16 cellular contexts compared by ENCODE assay signal in the genomic region with DNA sequence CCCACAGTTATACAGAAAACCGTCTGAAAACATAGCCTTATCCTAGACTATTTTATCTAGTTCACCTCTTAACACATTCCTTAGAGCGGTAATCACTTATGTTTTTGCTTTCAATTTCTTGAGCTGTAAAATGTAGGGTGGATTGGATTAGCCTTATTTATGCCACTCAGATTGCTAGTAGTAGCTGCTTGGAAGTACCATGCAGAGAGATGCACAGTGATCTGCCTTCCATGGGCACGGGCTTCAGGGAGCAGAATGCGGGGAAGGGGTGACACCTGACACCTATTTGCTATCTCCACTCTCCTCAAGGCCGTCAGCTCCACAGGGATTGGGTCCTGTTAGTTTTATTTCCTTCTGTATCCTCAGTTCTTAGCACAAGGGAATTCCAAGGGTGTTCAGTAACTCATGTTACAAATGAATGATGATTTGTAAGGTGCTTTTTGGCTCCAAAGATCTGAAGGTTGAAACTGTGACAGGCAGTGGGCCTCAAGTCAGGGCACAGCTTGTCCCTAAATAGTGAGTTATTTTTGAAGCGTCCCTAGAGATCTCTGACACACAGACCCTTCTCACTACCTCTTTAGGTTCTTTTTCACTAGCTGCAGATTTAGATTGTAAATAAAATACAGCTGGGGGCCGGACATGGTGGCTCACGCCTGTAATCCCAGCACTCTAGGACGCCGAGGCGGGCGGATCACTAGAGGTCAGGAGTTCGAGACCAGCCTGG.
DNase-seq lines count a peak whose midpoint lies in the region; ATAC-seq and TF ChIP-seq lines count a peak whose summit lies in the region.
"Had no signal": no experiment of that assay in that cellular context is flagged by ENCODE, and none has a peak within 500 bp of the region (broad histone marks: within the 10 kb centered on the region; RNA-seq: fewer than 3 reads in every experiment).

No MANE protein-coding gene starts in this region.

- no peak for TF ChIP-seq CTCF in fibroblast of lung (conservative IDR thresholded peaks at IDR 0.05 in 1 of 2, IDR thresholded peaks at IDR 0.05 in 1 of 2; ENCODE audit: low read depth in 1 of 2, low read length in 2 of 2)

- H3K27ac ChIP-seq in fibroblast of lung (ENCODE audit: insufficient read depth, low read length): no peak overlapping the region
- H3K27ac ChIP-seq in Karpas-422 (ENCODE audit: low read length): no peak overlapping the region
- H3K27ac ChIP-seq: hepatocyte had no signal

- H3K27me3 ChIP-seq in fibroblast of lung (ENCODE audit: control insufficient read depth, insufficient read depth, low read length) (peaks cover 6% of the 10 kb centered on the region), Karpas-422 (ENCODE audit: low read length) (no peaks in the 10 kb centered on the region)

- H4K20me1 ChIP-seq in fibroblast of lung (ENCODE audit: control insufficient read depth, extremely low read depth, insufficient read depth, low read length) (no peaks in the 10 kb centered on the region), Karpas-422 (ENCODE audit: insufficient read depth, low read depth, low read length) (no peaks in the 10 kb centered on the region)

- H3K79me2 ChIP-seq in fibroblast of lung (ENCODE audit: control insufficient read depth, insufficient read depth, low read length) (no peaks in the 10 kb centered on the region), Karpas-422 (ENCODE audit: low read length) (no peaks in the 10 kb centered on the region)
- H3K79me2 ChIP-seq: hepatocyte had no signal

- H3K4me2 ChIP-seq in fibroblast of lung (ENCODE audit: extremely low read depth, insufficient read depth, low read length): peak overlapping the region; percentile 11
- no peak overlapping the region for H3K4me2 ChIP-seq in Karpas-422 (ENCODE audit: low read depth, low read length, poor library complexity, severe bottlenecking)
- H3K4me2 ChIP-seq: hepatocyte had no signal

- H3K4me3 ChIP-seq in fibroblast of lung (replicated peaks in 1 of 4; ENCODE audit: control extremely low read depth in 1 of 4, insufficient read depth in 1 of 4, low read depth in 3 of 4, low read length in 4 of 4): no peak overlapping the region
- no peak overlapping the region for H3K4me3 ChIP-seq in Karpas-422 (ENCODE audit: low read length)
- H3K4me3 ChIP-seq: hepatocyte had no signal

- no peaks in the 10 kb centered on the region for H3K36me3 ChIP-seq in fibroblast of lung (ENCODE audit: control insufficient read depth, insufficient read depth, low read length)
- H3K36me3 ChIP-seq in Karpas-422 (ENCODE audit: insufficient read depth, low read length): no peaks in the 10 kb centered on the region

- H3K9me2 ChIP-seq in Karpas-422 (replicated peaks; ENCODE audit: insufficient read depth, low read length): no peaks in the 10 kb centered on the region

- H3K4me1 ChIP-seq in fibroblast of lung (ENCODE audit: control insufficient read depth, extremely low read depth, insufficient read depth, low read length): peaks cover 2% of the 10 kb centered on the region
- H3K4me1 ChIP-seq in Karpas-422 (ENCODE audit: low read length): peaks cover 16% of the 10 kb centered on the region

- ATAC-seq in GM21619 (IDR thresholded peaks at IDR 0.05; ENCODE audit: unreplicated experiment) (peak; percentile 38), HG03565 (IDR thresholded peaks at IDR 0.05; ENCODE audit: unreplicated experiment) (peak; percentile 49)
- ATAC-seq: activated naive CD4-positive, alpha-beta T cell treated with anti-CD3 and anti-CD28 coated beads, Interleukin-2, amount 50 U/mL, for 72 hours; naive thymus-derived CD4-positive, alpha-beta T cell; stimulated activated naive CD8-positive, alpha-beta T cell treated with anti-CD3 and anti-CD28 coated beads, Interleukin-15, amount 100 ng/mL, for 72 hours had no signal

- DNase-seq in ELR (ENCODE audit: low read depth) (peak; percentile 37), fibroblast of lung (ENCODE audit: low read depth in 2 of 2) (peak in 1 of 2 donors; percentile 36), DMS114 treated with DMSO at 0.1 percent for 48 hours (lab: John Stamatoyannopoulos, UW; ENCODE audit: unreplicated experiment) (no peak), Karpas-422 (no peak), globus pallidus (ENCODE audit: low spot score) (no peak), kidney tubule cell (ENCODE audit: low spot score) (no peak)
- DNase-seq: activated CD4-positive, alpha-beta T cell treated with anti-CD3 and anti-CD28 coated beads, Interleukin-2, amount 10 ng/mL, durations not matched to agents 24 days and 14 days; AML-193; KBM-7; naive thymus-derived CD4-positive, alpha-beta T cell; NCI-H226; stimulated activated naive CD8-positive, alpha-beta T cell treated with anti-CD3 and anti-CD28 coated beads, Interleukin-15, amount 100 ng/mL, for 72 hours had no signal

- H3K9me3 ChIP-seq in fibroblast of lung (ENCODE audit: control insufficient read depth, insufficient read depth, low read depth, low read length) (no peaks in the 10 kb centered on the region), Karpas-422 (ENCODE audit: low read length) (no peaks in the 10 kb centered on the region)

- H2AFZ ChIP-seq in fibroblast of lung (ENCODE audit: low read length) (peak overlapping the region; percentile 59), Karpas-422 (ENCODE audit: low read length) (no peak overlapping the region)
- H2AFZ ChIP-seq: hepatocyte had no signal

- H3K9ac ChIP-seq in fibroblast of lung (ENCODE audit: insufficient read depth, low read length) (no peak overlapping the region), Karpas-422 (ENCODE audit: low read length) (no peak overlapping the region)
